ENCODE assay signal across 11 cellular contexts in the genomic region with DNA sequence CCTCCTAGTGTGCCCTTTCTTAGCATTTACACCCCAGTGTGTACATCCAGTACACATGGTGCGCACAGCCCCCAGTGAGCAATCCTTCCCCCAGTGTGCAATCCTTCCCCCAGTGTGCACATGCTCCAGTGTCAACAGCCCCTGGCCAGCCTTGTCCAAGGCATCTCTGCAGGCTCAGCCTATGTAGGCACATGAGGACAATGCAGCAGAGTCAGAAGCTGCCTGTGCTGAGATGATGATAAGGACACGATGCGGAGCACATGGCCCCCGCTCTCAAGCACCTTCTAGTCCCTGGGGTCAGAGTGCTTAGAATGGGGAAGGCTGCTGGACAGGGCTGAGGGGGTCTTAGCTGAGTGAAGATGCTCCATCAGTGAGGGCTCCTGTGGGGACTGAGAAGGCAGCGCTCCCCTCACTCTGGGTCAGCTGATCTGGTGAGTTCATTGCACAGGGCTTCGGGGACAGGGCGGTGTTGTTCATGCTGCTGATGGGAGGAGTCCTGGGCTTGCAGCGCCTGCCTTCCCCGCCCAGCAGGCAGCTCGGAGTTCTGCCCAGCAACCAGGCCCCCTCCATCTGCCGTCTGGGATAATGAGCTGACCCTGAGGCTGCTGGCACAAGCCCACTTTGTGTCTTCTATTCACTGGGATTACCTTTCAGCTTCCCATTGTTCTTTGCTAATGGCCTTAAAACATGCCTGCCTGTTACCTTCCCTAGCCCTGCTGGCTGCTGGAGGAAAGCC.
DNase-seq lines count a peak whose midpoint lies in the region; ATAC-seq and TF ChIP-seq lines count a peak whose summit lies in the region.
"Had no signal": no experiment of that assay in that cellular context is flagged by ENCODE, and none has a peak within 500 bp of the region (broad histone marks: within the 10 kb centered on the region; RNA-seq: fewer than 3 reads in every experiment).

No MANE protein-coding gene starts in this region.

- H3K79me2 ChIP-seq in trophoblast cell (ENCODE audit: control insufficient read depth, insufficient read depth, low read length, poor library complexity) (no peaks in the 10 kb centered on the region), OCI-LY7 (ENCODE audit: insufficient read depth, low read depth, low read length) (no peaks in the 10 kb centered on the region)

- peak overlapping the region; percentile 73 for H4K91ac ChIP-seq in trophoblast cell (ENCODE audit: low read depth, low read length)

- peaks cover 13 to 17% of the 10 kb centered on the region in 2 experiments for H3K4me1 ChIP-seq in trophoblast cell (ENCODE audit: control insufficient read depth in 1 of 2, insufficient read depth in 2 of 2, low read length in 2 of 2)
- no peaks in the 10 kb centered on the region for H3K4me1 ChIP-seq in OCI-LY7 (ENCODE audit: insufficient read depth, low read length, poor library complexity, severe bottlenecking)
- H3K4me1 ChIP-seq: Caco-2 had no signal

- H3K9me3 Mint-ChIP-seq in glutamatergic neuron (ENCODE audit: unreplicated experiment) = peaks cover 18% of the 10 kb centered on the region
- peaks cover 10% of the 10 kb centered on the region for H3K9me3 Mint-ChIP-seq in activated T-helper 1 cell treated with anti-CD3 and anti-CD28 coated beads, Interleukin-12 subunit alpha, Interleukin-12 subunit beta, Interleukin-2, Interleukin-4 antibody, amounts not matched to agents 30 ng/mL and 10 ng/mL and 1 ng/mL, durations not matched to agents 14 hours and 24 hours and 36 hours

- CTCF ChIA-PET in OCI-LY7 (lab: Charles Lee; ENCODE audit: unreplicated experiment) = no interaction called here

- ATAC-seq in GM18520 (IDR thresholded peaks at IDR 0.05; ENCODE audit: unreplicated experiment) = no peak
- ATAC-seq in HG03442 (IDR thresholded peaks at IDR 0.05; ENCODE audit: unreplicated experiment) = no peak

- no peak overlapping the region for H4K12ac ChIP-seq in trophoblast cell (ENCODE audit: low read depth, low read length)

- H2BK5ac ChIP-seq in trophoblast cell (ENCODE audit: low read depth, low read length, poor library complexity) = no peak overlapping the region

- no peak overlapping the region for H3K23ac ChIP-seq in trophoblast cell (ENCODE audit: low read length)

- DNase-seq in H7 = peak; percentile 85
- peak; percentile 84 for DNase-seq in NCI-H510A treated with DMSO at 0.1 percent for 48 hours (lab: John Stamatoyannopoulos, UW)
- DNase-seq in glutamatergic neuron = peak; percentile 90
- no peak for DNase-seq in trophoblast cell
- DNase-seq in activated T-helper 1 cell treated with anti-CD3 and anti-CD28 coated beads, Interleukin-12 subunit alpha, Interleukin-12 subunit beta, Interleukin-2, Interleukin-4 antibody, amounts not matched to agents 30 ng/mL and 10 ng/mL and 1 ng/mL, durations not matched to agents 14 hours and 24 hours and 36 hours (ENCODE audit: low spot score) = no peak
- DNase-seq in OCI-LY7 (ENCODE audit: low spot score) = no peak
- DNase-seq: Caco-2, natural killer cell had no signal

- peak overlapping the region; percentile 97 for H3K27ac Mint-ChIP-seq in glutamatergic neuron (ENCODE audit: unreplicated experiment)
- H3K27ac Mint-ChIP-seq in activated T-helper 1 cell treated with anti-CD3 and anti-CD28 coated beads, Interleukin-12 subunit alpha, Interleukin-12 subunit beta, Interleukin-2, Interleukin-4 antibody, amounts not matched to agents 30 ng/mL and 10 ng/mL and 1 ng/mL, durations not matched to agents 14 hours and 24 hours and 36 hours = no peak overlapping the region
- H3K27ac Mint-ChIP-seq: activated naive CD8-positive, alpha-beta T cell; natural killer cell had no signal

- TF ChIP-seq CTCF in glutamatergic neuron (IDR thresholded peaks at IDR 0.05; ENCODE audit: partially characterized antibody, unreplicated experiment) = no peak
- no peak for TF ChIP-seq CTCF in OCI-LY7 (conservative IDR thresholded peaks at IDR 0.05; ENCODE audit: low read length)

- peak overlapping the region; percentile 7 for H4K8ac ChIP-seq in trophoblast cell (ENCODE audit: low read depth, low read length)

- no peaks in the 10 kb centered on the region for H3K9me2 ChIP-seq in OCI-LY7 (ENCODE audit: insufficient read depth, low read length)

- peak overlapping the region; percentile 3 for H2BK120ac ChIP-seq in trophoblast cell (ENCODE audit: insufficient read depth, low read length, poor library complexity)

- peaks cover 52% of the 10 kb centered on the region for H3K4me1 Mint-ChIP-seq in glutamatergic neuron (ENCODE audit: low read depth, unreplicated experiment)
- H3K4me1 Mint-ChIP-seq in activated T-helper 1 cell treated with anti-CD3 and anti-CD28 coated beads, Interleukin-12 subunit alpha, Interleukin-12 subunit beta, Interleukin-2, Interleukin-4 antibody, amounts not matched to agents 30 ng/mL and 10 ng/mL and 1 ng/mL, durations not matched to agents 14 hours and 24 hours and 36 hours (ENCODE audit: low read depth) = peaks cover 12% of the 10 kb centered on the region
- H3K4me1 Mint-ChIP-seq: natural killer cell had no signal

- H3K4ac ChIP-seq in trophoblast cell (ENCODE audit: low read depth, low read length) = no peak overlapping the region

- H3K36me3 Mint-ChIP-seq in glutamatergic neuron (ENCODE audit: unreplicated experiment) = no peaks in the 10 kb centered on the region
- peaks cover 5% of the 10 kb centered on the region for H3K36me3 Mint-ChIP-seq in activated T-helper 1 cell treated with anti-CD3 and anti-CD28 coated beads, Interleukin-12 subunit alpha, Interleukin-12 subunit beta, Interleukin-2, Interleukin-4 antibody, amounts not matched to agents 30 ng/mL and 10 ng/mL and 1 ng/mL, durations not matched to agents 14 hours and 24 hours and 36 hours (ENCODE audit: low read depth)
- H3K36me3 Mint-ChIP-seq: activated naive CD8-positive, alpha-beta T cell; natural killer cell had no signal

- no TSS peak for BruUV-seq in OCI-LY7 (replicated peaks; lab: Mats Ljungman, UMichigan)

- H3K4me2 ChIP-seq in trophoblast cell (ENCODE audit: low read length) (no peak overlapping the region), OCI-LY7 (ENCODE audit: low read length) (no peak overlapping the region)

- H3K18ac ChIP-seq in trophoblast cell (ENCODE audit: low read length) = no peak overlapping the region

- H3K36me3 ChIP-seq in H7 (replicated peaks; ENCODE audit: control insufficient read depth, insufficient read depth, low read length) (no peaks in the 10 kb centered on the region), trophoblast cell (ENCODE audit: control insufficient read depth in 1 of 2, insufficient read depth in 2 of 2, low read length in 2 of 2) (no peaks in the 10 kb centered on the region), OCI-LY7 (ENCODE audit: insufficient read depth, low read length) (no peaks in the 10 kb centered on the region)

- H4K20me1 ChIP-seq in OCI-LY7 (ENCODE audit: insufficient read depth, low read length) = no peaks in the 10 kb centered on the region

- H3K9me3 ChIP-seq in trophoblast cell (ENCODE audit: insufficient read depth, low read depth, low read length) (peaks cover 8% of the 10 kb centered on the region), OCI-LY7 (ENCODE audit: low read length) (no peaks in the 10 kb centered on the region)
- H3K9me3 ChIP-seq: Caco-2 had no signal

- POLR2A ChIA-PET in OCI-LY7 (lab: Charles Lee) = no interaction called here

- H3K27me3 ChIP-seq in H7 (ENCODE audit: control insufficient read depth, insufficient read depth, low read length) (no peaks in the 10 kb centered on the region), trophoblast cell (ENCODE audit: insufficient read depth, low read length) (no peaks in the 10 kb centered on the region)

- no peak overlapping the region for H2AK5ac ChIP-seq in trophoblast cell (ENCODE audit: low read length)

- WGBS in trophoblast cell (ENCODE audit: extremely low coverage, insufficient coverage, insufficient read length) = no CpG with 5 or more reads among the region's 11 CpGs

- peaks cover 17% of the 10 kb centered on the region for H3K27me3 Mint-ChIP-seq in glutamatergic neuron (ENCODE audit: unreplicated experiment)
- no peaks in the 10 kb centered on the region for H3K27me3 Mint-ChIP-seq in activated T-helper 1 cell treated with anti-CD3 and anti-CD28 coated beads, Interleukin-12 subunit alpha, Interleukin-12 subunit beta, Interleukin-2, Interleukin-4 antibody, amounts not matched to agents 30 ng/mL and 10 ng/mL and 1 ng/mL, durations not matched to agents 14 hours and 24 hours and 36 hours (ENCODE audit: insufficient read depth)
- H3K27me3 Mint-ChIP-seq: activated naive CD8-positive, alpha-beta T cell had no signal

- H3K27ac ChIP-seq in trophoblast cell (ENCODE audit: low read depth, low read length) (no peak overlapping the region), OCI-LY7 (ENCODE audit: low read depth, low read length, poor library complexity, severe bottlenecking) (no peak overlapping the region)

- H2BK12ac ChIP-seq in trophoblast cell (ENCODE audit: low read length) = no peak overlapping the region

- peaks cover 9% of the 10 kb centered on the region for H3K79me1 ChIP-seq in trophoblast cell (ENCODE audit: low read length)

- peak overlapping the region; percentile 71 for H3K4me3 Mint-ChIP-seq in glutamatergic neuron (ENCODE audit: unreplicated experiment)
- H3K4me3 Mint-ChIP-seq in activated T-helper 1 cell treated with anti-CD3 and anti-CD28 coated beads, Interleukin-12 subunit alpha, Interleukin-12 subunit beta, Interleukin-2, Interleukin-4 antibody, amounts not matched to agents 30 ng/mL and 10 ng/mL and 1 ng/mL, durations not matched to agents 14 hours and 24 hours and 36 hours = no peak overlapping the region
- H3K4me3 Mint-ChIP-seq: activated naive CD8-positive, alpha-beta T cell; natural killer cell had no signal

- no peak overlapping the region for H3K9ac ChIP-seq in trophoblast cell (ENCODE audit: low read length)

- H2AFZ ChIP-seq in trophoblast cell (ENCODE audit: insufficient read depth, low read length, poor library complexity) (no peak overlapping the region), OCI-LY7 (ENCODE audit: low read length) (no peak overlapping the region)

- H3K4me3 ChIP-seq in H7 (ENCODE audit: insufficient read depth, low read depth, low read length) (no peak overlapping the region), trophoblast cell (ENCODE audit: low read depth, low read length) (no peak overlapping the region), OCI-LY7 (ENCODE audit: low read depth, low read length, poor library complexity, severe bottlenecking) (no peak overlapping the region)

- H3K14ac ChIP-seq in trophoblast cell (ENCODE audit: low read length) = no peak overlapping the region

- intact Hi-C loops in activated T-helper 1 cell treated with anti-CD3 and anti-CD28 coated beads, Interleukin-12 subunit alpha, Interleukin-12 subunit beta, Interleukin-2, Interleukin-4 antibody, amounts not matched to agents 30 ng/mL and 10 ng/mL and 1 ng/mL, durations not matched to agents 14 hours and 24 hours and 36 hours (cut with micrococcal nuclease) = no loop called here
- intact Hi-C loops in OCI-LY7 (cut with micrococcal nuclease; ENCODE audit: unreplicated experiment) = no loop called here

Comparison
In these comparisons a context has a peak if more than half of its experiments do, and no peak if none do; other contexts are left out.
1. DNase-seq: peak in H7 (single experiment), NCI-H510A treated with DMSO at 0.1 percent for 48 hours (single experiment) and glutamatergic neuron (single experiment); none in trophoblast cell (0 of 2), activated T-helper 1 cell treated with anti-CD3 and anti-CD28 coated beads, Interleukin-12 subunit alpha, Interleukin-12 subunit beta, Interleukin-2, Interleukin-4 antibody, amounts not matched to agents 30 ng/mL and 10 ng/mL and 1 ng/mL, durations not matched to agents 14 hours and 24 hours and 36 hours (single experiment) and OCI-LY7 (single experiment).